Comparison of ENCODE assay signal across 7 cellular contexts in genomic region chr1:101820080-101820479, GRCh38.
DNase-seq lines count a peak whose midpoint lies in the region; ATAC-seq and TF ChIP-seq lines count a peak whose summit lies in the region.

No MANE protein-coding gene starts in this region.

- DNase-seq in GM20000 (ENCODE audit: low spot score) (peak; percentile 4), NCI-H1694 (lab: John Stamatoyannopoulos, UW) (peak; percentile 23), astrocyte of the hippocampus (ENCODE audit: low read depth, low spot score) (peak; percentile 40), lower lobe of right lung (no peak), dedifferentiated amniotic fluid mesenchymal stem cell (ENCODE audit: extremely low spot score) (no peak)

- H3K4me3 ChIP-seq in lower lobe of right lung = no peak overlapping the region

- no peak for TF ChIP-seq CTCF in GM20000 (IDR thresholded peaks at IDR 0.05; ENCODE audit: extremely low read depth, missing control alignments)
- peak; percentile 35 for TF ChIP-seq CTCF in lower lobe of right lung (IDR thresholded peaks at IDR 0.05)

- H3K4me1 Mint-ChIP-seq in activated T-helper 17 cell treated with anti-CD3 and anti-CD28 coated beads, Interleukin-2, amount 50 U/mL, for 72 hours = no peaks in the 10 kb centered on the region

- no peak overlapping the region for H3K27ac ChIP-seq in lower lobe of right lung

- no peaks in the 10 kb centered on the region for H3K27me3 ChIP-seq in lower lobe of right lung (ENCODE audit: low read depth)

- no peaks in the 10 kb centered on the region for H3K36me3 ChIP-seq in lower lobe of right lung

- H3K9me3 Mint-ChIP-seq in activated T-helper 17 cell treated with anti-CD3 and anti-CD28 coated beads, Interleukin-2, amount 50 U/mL, for 72 hours = no peaks in the 10 kb centered on the region

- ATAC-seq in lower lobe of right lung (peak in 1 of 2 donors; percentile 82), GM21717 (IDR thresholded peaks at IDR 0.05; ENCODE audit: unreplicated experiment) (no peak)
- no peak for ATAC-seq in activated T-helper 17 cell treated with anti-CD3 and anti-CD28 coated beads, Interleukin-2, amount 50 U/mL, for 72 hours (replicated peaks)

- no peaks in the 10 kb centered on the region for H3K36me3 Mint-ChIP-seq in activated T-helper 17 cell treated with anti-CD3 and anti-CD28 coated beads, Interleukin-2, amount 50 U/mL, for 72 hours (ENCODE audit: low read depth)

- H3K9me3 ChIP-seq in lower lobe of right lung = no peaks in the 10 kb centered on the region

- no peak overlapping the region for H3K4me3 Mint-ChIP-seq in activated T-helper 17 cell treated with anti-CD3 and anti-CD28 coated beads, Interleukin-2, amount 50 U/mL, for 72 hours

- peaks cover 3% of the 10 kb centered on the region for H3K27me3 Mint-ChIP-seq in activated T-helper 17 cell treated with anti-CD3 and anti-CD28 coated beads, Interleukin-2, amount 50 U/mL, for 72 hours

- intact Hi-C loops in lower lobe of right lung (cut with DNase I) = no loop called here

- H3K27ac Mint-ChIP-seq in activated T-helper 17 cell treated with anti-CD3 and anti-CD28 coated beads, Interleukin-2, amount 50 U/mL, for 72 hours = no peak overlapping the region

- H3K4me1 ChIP-seq in lower lobe of right lung = no peaks in the 10 kb centered on the region

Comparison
In these comparisons a context has a peak if more than half of its experiments do, and no peak if none do; other contexts are left out.
1. DNase-seq: peak in GM20000 (single experiment), NCI-H1694 (single experiment) and astrocyte of the hippocampus (single experiment); none in lower lobe of right lung (single experiment) and dedifferentiated amniotic fluid mesenchymal stem cell (single experiment).